ENCODE assay signal across 8 cellular contexts in genomic region chr22:22720201-22720723, GRCh38.
DNase-seq lines count a peak whose midpoint lies in the region; ATAC-seq and TF ChIP-seq lines count a peak whose summit lies in the region.

No MANE protein-coding gene starts in this region.

- H3K9me3 ChIP-seq in MG63 = no peaks in the 10 kb centered on the region

- H3K4me3 Mint-ChIP-seq in natural killer cell treated with Interleukin-12 subunit alpha and Interleukin-12 subunit beta and Interleukin-15 and Interleukin-18, amount 100 ng/mL, for 72 hours = peak overlapping the region; percentile 51

- H3K36me3 Mint-ChIP-seq in natural killer cell treated with Interleukin-12 subunit alpha and Interleukin-12 subunit beta and Interleukin-15 and Interleukin-18, amount 100 ng/mL, for 72 hours = no peaks in the 10 kb centered on the region

- ATAC-seq in GM21723 (IDR thresholded peaks at IDR 0.05; ENCODE audit: unreplicated experiment) (peak; percentile 64), GM18519 (IDR thresholded peaks at IDR 0.05; ENCODE audit: low FRiP score, unreplicated experiment) (no peak)
- ATAC-seq in natural killer cell treated with Interleukin-12 subunit alpha and Interleukin-12 subunit beta and Interleukin-15 and Interleukin-18, amount 100 ng/mL, for 72 hours = peak; percentile 77 to 84

- 0 out of 2 replicates have a peak, but pooled peaks cover 2% of the 10 kb centered on the region for H3K27me3 ChIP-seq in MG63

- no peaks in the 10 kb centered on the region for H3K36me3 ChIP-seq in MG63

- no peaks in the 10 kb centered on the region for H3K9me3 Mint-ChIP-seq in natural killer cell treated with Interleukin-12 subunit alpha and Interleukin-12 subunit beta and Interleukin-15 and Interleukin-18, amount 100 ng/mL, for 72 hours

- no peak overlapping the region for H3K27ac ChIP-seq in VCaP

- H3K4me3 ChIP-seq in MG63 (no peak overlapping the region), epithelial cell of esophagus (ENCODE audit: low read length) (no peak overlapping the region)

- no peaks in the 10 kb centered on the region for H3K27me3 Mint-ChIP-seq in natural killer cell treated with Interleukin-12 subunit alpha and Interleukin-12 subunit beta and Interleukin-15 and Interleukin-18, amount 100 ng/mL, for 72 hours

- H3K27ac Mint-ChIP-seq in natural killer cell treated with Interleukin-12 subunit alpha and Interleukin-12 subunit beta and Interleukin-15 and Interleukin-18, amount 100 ng/mL, for 72 hours = peak overlapping the region; percentile 79 to 83

- peaks cover 41 to 44% of the 10 kb centered on the region in 2 donors for H3K4me1 Mint-ChIP-seq in natural killer cell treated with Interleukin-12 subunit alpha and Interleukin-12 subunit beta and Interleukin-15 and Interleukin-18, amount 100 ng/mL, for 72 hours (ENCODE audit: low read depth in 2 of 2)

- DNase-seq in GDM1 (lab: John Stamatoyannopoulos, UW) (peak; percentile 69), MG63 (peak; percentile 40), epithelial cell of esophagus (ENCODE audit: low read depth) (peak; percentile 18), NCI-H2107 (lab: John Stamatoyannopoulos, UW) (no peak)
- DNase-seq in natural killer cell treated with Interleukin-12 subunit alpha and Interleukin-12 subunit beta and Interleukin-15 and Interleukin-18, amount 100 ng/mL, for 72 hours (ENCODE audit: low spot score) = no peak

- TF ChIP-seq CTCF in VCaP (conservative IDR thresholded peaks at IDR 0.05) (0 out of 2 replicates have a peak, but pooled peaks have one; percentile 21), epithelial cell of esophagus (IDR thresholded peaks at IDR 0.05; ENCODE audit: insufficient read depth, low read depth, low read length, missing control alignments) (peak; percentile 34)

Comparison
In these comparisons a context has a peak if more than half of its experiments do, and no peak if none do; other contexts are left out.
1. DNase-seq: peak in GDM1 (single experiment), MG63 (single experiment) and epithelial cell of esophagus (single experiment); none in natural killer cell treated with Interleukin-12 subunit alpha and Interleukin-12 subunit beta and Interleukin-15 and Interleukin-18, amount 100 ng/mL, for 72 hours (single experiment) and NCI-H2107 (single experiment).